In genomic region chr4:845836-846251, GRCh38 we compare ENCODE assay signal across 22 cellular contexts. TPM values are rescaled to one million over a fixed set of nuclear protein-coding genes. Genes with fewer than 3 reads are reported as not detected.
DNase-seq lines count a peak whose midpoint lies in the region; ATAC-seq, FAIRE-seq and TF ChIP-seq lines count a peak whose summit lies in the region.
"Had no signal": no experiment of that assay in that cellular context is flagged by ENCODE, and none has a peak within 500 bp of the region (broad histone marks: within the 10 kb centered on the region; RNA-seq: fewer than 3 reads in every experiment).

No MANE protein-coding gene starts in this region.

- TF ChIP-seq CTCF in K562 (IDR thresholded peaks at IDR 0.05 in 2 of 3, conservative IDR thresholded peaks at IDR 0.05 in 1 of 3; ENCODE audit: insufficient read depth in 2 of 3, low read depth in 1 of 3, low read length in 3 of 3): no peak

- no peak overlapping the region for H3K9ac ChIP-seq in K562 (ENCODE audit: insufficient read depth in 1 of 2, low read depth in 2 of 2, low read length in 2 of 2)

- H3K4me3 ChIP-seq in K562 (no peak overlapping the region), right cardiac atrium (ENCODE audit: low read length) (no peak overlapping the region), skeletal muscle cell (ENCODE audit: low read depth, low read length) (no peak overlapping the region)
- H3K4me3 ChIP-seq: heart left ventricle, tibial artery had no signal

- BruUV-seq in K562 (replicated peaks; lab: Mats Ljungman, UMichigan): no TSS peak

- H3K4me1 ChIP-seq in K562 (replicated peaks in 1 of 2; ENCODE audit: control insufficient read depth in 2 of 2, insufficient read depth in 2 of 2, low read length in 2 of 2) (peaks cover 0 to 27% of the 10 kb centered on the region in 2 experiments; a peak in 2 of 5 replicates), right cardiac atrium (ENCODE audit: control insufficient read depth, insufficient read depth, low read length) (no peaks in the 10 kb centered on the region)
- H3K4me1 ChIP-seq: heart left ventricle, tibial artery had no signal

- TF ChIP-seq EP300 in K562 (IDR thresholded peaks at IDR 0.05; ENCODE audit: low read length): no peak

- no peak for FAIRE-seq in K562 (lab: Jason Lieb, UNC)
- FAIRE-seq: H54 had no signal

- H2AFZ ChIP-seq in K562 (ENCODE audit: low read depth, low read length): no peak overlapping the region

- DNase-seq in GM04504 (ENCODE audit: low read depth) (peak; percentile 14), K562 (ENCODE audit: extremely low read depth in 1 of 4, low spot score in 3 of 4) (no peak), right cardiac atrium (peak in 2 of 3 donors; percentile 12 to 22), skeletal muscle cell (ENCODE audit: low read depth) (peak; percentile 29), posterior vena cava (ENCODE audit: low spot score) (no peak), iPS-NIHi11 (ENCODE audit: low spot score) (no peak), G401 (ENCODE audit: low spot score) (no peak), NCI-H510A treated with DMSO at 0.1 percent for 48 hours (lab: John Stamatoyannopoulos, UW) (no peak)
- DNase-seq: activated CD4-positive, alpha-beta T cell treated with anti-CD3 and anti-CD28 coated beads, Interleukin-2, amount 50 U/mL, for 48 hours; activated naive CD4-positive, alpha-beta T cell treated with anti-CD3 and anti-CD28 coated beads, Interleukin-2, amount 50 U/mL, for 16 hours; C1 segment of cervical spinal cord; dermis blood vessel endothelial cell; NCI-H1436 treated with DMSO at 0.1 percent for 48 hours; NCI-H345; SHP77 treated with DMSO at 0.1 percent for 48 hours; stimulated activated CD4-positive, alpha-beta T cell treated with anti-CD3 and anti-CD28 coated beads, Interleukin-15, amount 100 ng/mL, for 24 hours; tibial artery had no signal

- intact Hi-C loops in K562 (cut with micrococcal nuclease) (no loop called here), right cardiac atrium (cut with DNase I) (no loop called here), posterior vena cava (cut with DNase I) (no loop called here)

- H4K20me1 ChIP-seq in K562 (replicated peaks; ENCODE audit: control insufficient read depth, insufficient read depth, low read length): no peaks in the 10 kb centered on the region

- H3K27me3 ChIP-seq in K562 (ENCODE audit: control insufficient read depth in 2 of 2, insufficient read depth in 2 of 2, low read length in 2 of 2) (no peaks in the 10 kb centered on the region), right cardiac atrium (ENCODE audit: control insufficient read depth, insufficient read depth) (no peaks in the 10 kb centered on the region)
- H3K27me3 ChIP-seq: heart left ventricle, tibial artery had no signal

- WGBS in K562 (ENCODE audit: insufficient coverage, low coverage, missing lambda C conversion rate): 76% methylated on average over 12 of the region's 14 CpGs
- 57% methylated on average over 14 of the region's 14 CpGs for WGBS in right cardiac atrium

- CTCF ChIA-PET in K562 (lab: Yijun Ruan, JAX; ENCODE audit: low intra/inter-chr PET ratio): no interaction called here

- H3K9me1 ChIP-seq in K562 (ENCODE audit: control insufficient read depth, insufficient read depth, low read length): no peaks in the 10 kb centered on the region

- TF ChIP-seq RAD21 in K562 (CRISPR knock-in tag; conservative IDR thresholded peaks at IDR 0.05 in 1 of 2, IDR thresholded peaks at IDR 0.05 in 1 of 2): no peak

- POLR2A ChIA-PET in K562 (lab: Yijun Ruan, JAX): no interaction called here

- in situ Hi-C loops in K562 (cut with MboI) (no loop called here), G401 (cut with HindIII; ENCODE audit: low sequenced_read_pairs) (loop anchor here (5.0 kb wide), 1 partner anchor 79 kb away; no protein-coding TSS in a partner anchor)

- no peak for TF ChIP-seq POLR2A in K562 (conservative IDR thresholded peaks at IDR 0.05)

- H3K4me2 ChIP-seq in K562 (ENCODE audit: insufficient read depth, low read length): no peak overlapping the region

- H3K27ac ChIP-seq in K562 (ENCODE audit: extremely low read depth, low read depth, low read length) (no peak overlapping the region), right cardiac atrium (ENCODE audit: low read length) (no peak overlapping the region)
- H3K27ac ChIP-seq: epithelial cell of prostate, heart left ventricle, tibial artery had no signal

- peaks cover 22% of the 10 kb centered on the region; the same call in 2 of the 3 replicates for H3K36me3 ChIP-seq in K562 (ENCODE audit: control insufficient read depth, insufficient read depth, low read length)

- H3K9me3 ChIP-seq in K562 (replicated peaks; ENCODE audit: control insufficient read depth, insufficient read depth, low read depth, low read length): no peaks in the 10 kb centered on the region; the same call in 1 of the 2 replicates
- no peaks in the 10 kb centered on the region for H3K9me3 ChIP-seq in right cardiac atrium (ENCODE audit: control insufficient read depth, low read length)
- H3K9me3 ChIP-seq: tibial artery had no signal

- no peaks in the 10 kb centered on the region for H3K79me2 ChIP-seq in K562 (ENCODE audit: control insufficient read depth, insufficient read depth, low read length)

- no peak for ATAC-seq in K562
- ATAC-seq in right cardiac atrium: no peak
- ATAC-seq: naive thymus-derived CD8-positive, alpha-beta T cell; stimulated activated memory B cell treated with anti-CD40 and anti-IgM and Interleukin-4, amounts not matched to agents 10 μg/mL and 1 μg/mL and 100 μg/mL, for 72 hours had no signal

TF ChIP-seq in K562, 482 proteins besides CTCF, POLR2A, EP300 and RAD21:
- TF ChIP-seq RB1 (IDR thresholded peaks at IDR 0.05; ENCODE audit: low read depth): no peak
- TF ChIP-seq EP400 (IDR thresholded peaks at IDR 0.05): no peak
- no peak for TF ChIP-seq ZKSCAN1 (IDR thresholded peaks at IDR 0.05; ENCODE audit: low read depth, low read length)
- peak; percentile 49; the same call in 1 of the 2 replicates for TF ChIP-seq ZNF263 (CRISPR knock-in tag; IDR thresholded peaks at IDR 0.05; ENCODE audit: borderline replicate concordance)
- peak; percentile 62; the same call in 1 of the 2 replicates for TF ChIP-seq ZBTB33 (CRISPR knock-in tag; IDR thresholded peaks at IDR 0.05)

RNA-seq across cellular contexts. Expression of gene CPLX1, which starts 19.9 kb away (rescaled TPM):
- 1.1 and 1.5 TPM in 2 replicates for total RNA-seq in K562 (2011; cell fraction: chromatin; rRNA removed; ENCODE audit: low replicate concordance)
- 0.92 and 1.3 TPM in 2 replicates for total RNA-seq in K562 (2011; cell fraction: nucleolus; rRNA removed)
- total RNA-seq in K562 (2011; cell fraction: nucleoplasm; rRNA removed): 0.61 and 0.73 TPM in 2 replicates
- 0.61 and 1.00 TPM in 2 replicates for total RNA-seq in K562 (2014; rRNA removed)
- total RNA-seq in K562 (2014; rRNA removed; fragmentation: Illumina TruSeq; extraction: Trizol): not detected in 2 replicates
- 0.07 and 0.23 TPM in 2 replicates for total RNA-seq in K562 (2015; rRNA removed; fragmentation: Illumina TruSeq; extraction: Trizol)
- total RNA-seq in K562 (2021): 2.1 and 3.3 TPM in 2 replicates
- 0.17 and 0.23 TPM in 2 replicates for polyA plus RNA-seq in K562 (2011; rRNA removed)
- 0.04 and 0.33 TPM in 2 replicates for polyA plus RNA-seq in K562 (2011; cell fraction: cytosol; rRNA removed)
- polyA plus RNA-seq in K562 (2011; cell fraction: nucleus; rRNA removed): 1.2 and 4.9 TPM in 2 replicates
- 0.50 and 1.6 TPM in 2 replicates for polyA plus RNA-seq in K562 (2012)
- polyA plus RNA-seq in K562 (2014; fragmentation: Illumina TruSeq; extraction: Trizol): 0.12 and 0.21 TPM in 2 replicates
- under 1 TPM in 1 of 2 experiments, not detected in 1; 0.03 TPM for polyA plus RNA-seq in K562 (2014; fragmentation: Nextera tagmentation; extraction: Ambion mirVana)
- polyA plus RNA-seq in K562 (2014; rRNA removed): 0.55 and 1.3 TPM in 2 replicates
- polyA minus RNA-seq in K562 (2011; rRNA and poly(A)+ RNA removed): 0.18 TPM in 1 of 2 replicates, not detected in the other
- 2.2 TPM in 1 of 2 replicates, not detected in the other for polyA minus RNA-seq in K562 (2011; cell fraction: cytosol; rRNA and poly(A)+ RNA removed)
- 0.27 TPM in 1 of 2 replicates, not detected in the other for polyA minus RNA-seq in K562 (2011; cell fraction: nucleus; rRNA and poly(A)+ RNA removed)
- total RNA-seq in right cardiac atrium: 1 to 10 TPM; 2.1 to 9.3 (median 4.5) TPM
- polyA plus RNA-seq in right cardiac atrium: 7.2 TPM
- 1 to 10 TPM; 2.5 to 5.1 TPM for total RNA-seq in posterior vena cava
- total RNA-seq in G401 (2014; rRNA removed; shearing (Covaris generic)): 1.8 and 4.7 TPM in 2 replicates
- polyA plus RNA-seq: naive thymus-derived CD8-positive, alpha-beta T cell had no signal

Comparison
In these comparisons a context has a peak if more than half of its experiments do, and no peak if none do; other contexts are left out.
1. DNase-seq: peak in GM04504 (single experiment), right cardiac atrium (2 of 3) and skeletal muscle cell (single experiment); none in K562 (0 of 4), posterior vena cava (single experiment), iPS-NIHi11 (single experiment), G401 (single experiment) and NCI-H510A treated with DMSO at 0.1 percent for 48 hours (single experiment).